In the genomic region with DNA sequence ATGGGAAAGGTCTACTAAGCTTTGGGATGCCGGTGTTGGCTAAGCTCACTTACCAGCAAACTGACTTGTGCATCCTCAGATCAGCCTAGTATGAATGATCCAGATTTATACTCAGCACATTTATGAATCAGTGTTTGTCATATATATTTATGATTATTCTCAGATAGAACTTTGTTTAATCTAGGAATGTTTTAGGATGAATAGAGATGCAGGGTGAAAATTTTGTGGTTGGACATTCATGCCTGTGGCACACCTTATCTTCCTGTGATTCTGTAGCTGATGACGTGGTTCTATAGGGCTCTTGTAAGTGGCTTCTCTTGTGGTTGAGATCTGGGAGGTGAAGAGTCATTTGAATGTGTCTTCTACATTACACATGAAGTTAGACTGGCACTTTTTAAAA, we compare ENCODE assay signal across 1 cellular context.
TF ChIP-seq lines count a peak whose summit lies in the region.

No MANE protein-coding gene starts in this region.

TF ChIP-seq in GM12878, 131 proteins besides CTCF, POLR2A, EP300 and RAD21:
- no peak for TF ChIP-seq NR2F1 (conservative IDR thresholded peaks at IDR 0.05)
- no peak for TF ChIP-seq MLLT1 (IDR thresholded peaks at IDR 0.05)
- TF ChIP-seq POLR2AphosphoS5 (IDR thresholded peaks at IDR 0.05; ENCODE audit: low read length), result no peak
- no peak for TF ChIP-seq ESRRA (IDR thresholded peaks at IDR 0.05; ENCODE audit: low read length)
- TF ChIP-seq REST (IDR thresholded peaks at IDR 0.05; ENCODE audit: low read depth, low read length), result no peak
- TF ChIP-seq, protein P1, sequence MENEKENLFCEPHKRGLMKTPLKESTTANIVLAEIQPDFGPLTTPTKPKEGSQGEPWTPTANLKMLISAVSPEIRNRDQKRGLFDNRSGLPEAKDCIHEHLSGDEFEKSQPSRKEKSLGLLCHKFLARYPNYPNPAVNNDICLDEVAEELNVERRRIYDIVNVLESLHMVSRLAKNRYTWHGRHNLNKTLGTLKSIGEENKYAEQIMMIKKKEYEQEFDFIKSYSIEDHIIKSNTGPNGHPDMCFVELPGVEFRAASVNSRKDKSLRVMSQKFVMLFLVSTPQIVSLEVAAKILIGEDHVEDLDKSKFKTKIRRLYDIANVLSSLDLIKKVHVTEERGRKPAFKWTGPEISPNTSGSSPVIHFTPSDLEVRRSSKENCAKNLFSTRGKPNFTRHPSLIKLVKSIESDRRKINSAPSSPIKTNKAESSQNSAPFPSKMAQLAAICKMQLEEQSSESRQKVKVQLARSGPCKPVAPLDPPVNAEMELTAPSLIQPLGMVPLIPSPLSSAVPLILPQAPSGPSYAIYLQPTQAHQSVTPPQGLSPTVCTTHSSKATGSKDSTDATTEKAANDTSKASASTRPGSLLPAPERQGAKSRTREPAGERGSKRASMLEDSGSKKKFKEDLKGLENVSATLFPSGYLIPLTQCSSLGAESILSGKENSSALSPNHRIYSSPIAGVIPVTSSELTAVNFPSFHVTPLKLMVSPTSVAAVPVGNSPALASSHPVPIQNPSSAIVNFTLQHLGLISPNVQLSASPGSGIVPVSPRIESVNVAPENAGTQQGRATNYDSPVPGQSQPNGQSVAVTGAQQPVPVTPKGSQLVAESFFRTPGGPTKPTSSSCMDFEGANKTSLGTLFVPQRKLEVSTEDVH (IDR thresholded peaks at IDR 0.05; ENCODE audit: low read depth, partially characterized antibody), result no peak
- no peak for TF ChIP-seq RAD51 (IDR thresholded peaks at IDR 0.05)
- TF ChIP-seq, protein P2, sequence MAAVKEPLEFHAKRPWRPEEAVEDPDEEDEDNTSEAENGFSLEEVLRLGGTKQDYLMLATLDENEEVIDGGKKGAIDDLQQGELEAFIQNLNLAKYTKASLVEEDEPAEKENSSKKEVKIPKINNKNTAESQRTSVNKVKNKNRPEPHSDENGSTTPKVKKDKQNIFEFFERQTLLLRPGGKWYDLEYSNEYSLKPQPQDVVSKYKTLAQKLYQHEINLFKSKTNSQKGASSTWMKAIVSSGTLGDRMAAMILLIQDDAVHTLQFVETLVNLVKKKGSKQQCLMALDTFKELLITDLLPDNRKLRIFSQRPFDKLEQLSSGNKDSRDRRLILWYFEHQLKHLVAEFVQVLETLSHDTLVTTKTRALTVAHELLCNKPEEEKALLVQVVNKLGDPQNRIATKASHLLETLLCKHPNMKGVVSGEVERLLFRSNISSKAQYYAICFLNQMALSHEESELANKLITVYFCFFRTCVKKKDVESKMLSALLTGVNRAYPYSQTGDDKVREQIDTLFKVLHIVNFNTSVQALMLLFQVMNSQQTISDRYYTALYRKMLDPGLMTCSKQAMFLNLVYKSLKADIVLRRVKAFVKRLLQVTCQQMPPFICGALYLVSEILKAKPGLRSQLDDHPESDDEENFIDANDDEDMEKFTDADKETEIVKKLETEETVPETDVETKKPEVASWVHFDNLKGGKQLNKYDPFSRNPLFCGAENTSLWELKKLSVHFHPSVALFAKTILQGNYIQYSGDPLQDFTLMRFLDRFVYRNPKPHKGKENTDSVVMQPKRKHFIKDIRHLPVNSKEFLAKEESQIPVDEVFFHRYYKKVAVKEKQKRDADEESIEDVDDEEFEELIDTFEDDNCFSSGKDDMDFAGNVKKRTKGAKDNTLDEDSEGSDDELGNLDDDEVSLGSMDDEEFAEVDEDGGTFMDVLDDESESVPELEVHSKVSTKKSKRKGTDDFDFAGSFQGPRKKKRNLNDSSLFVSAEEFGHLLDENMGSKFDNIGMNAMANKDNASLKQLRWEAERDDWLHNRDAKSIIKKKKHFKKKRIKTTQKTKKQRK (IDR thresholded peaks at IDR 0.05; ENCODE audit: low read depth, low read length), result no peak
- TF ChIP-seq ELK1 (IDR thresholded peaks at IDR 0.05; ENCODE audit: low read depth, low read length), result no peak
- no peak for TF ChIP-seq HSF1 (IDR thresholded peaks at IDR 0.05; ENCODE audit: low read depth, low read length)
- no peak for TF ChIP-seq NKRF (conservative IDR thresholded peaks at IDR 0.05)
- no peak for TF ChIP-seq ZNF207 (IDR thresholded peaks at IDR 0.05; ENCODE audit: borderline replicate concordance)
- TF ChIP-seq KDM1A (IDR thresholded peaks at IDR 0.05; ENCODE audit: borderline replicate concordance), result no peak
- TF ChIP-seq CREM (IDR thresholded peaks at IDR 0.05; ENCODE audit: low read depth), result no peak
